In the genomic region with DNA sequence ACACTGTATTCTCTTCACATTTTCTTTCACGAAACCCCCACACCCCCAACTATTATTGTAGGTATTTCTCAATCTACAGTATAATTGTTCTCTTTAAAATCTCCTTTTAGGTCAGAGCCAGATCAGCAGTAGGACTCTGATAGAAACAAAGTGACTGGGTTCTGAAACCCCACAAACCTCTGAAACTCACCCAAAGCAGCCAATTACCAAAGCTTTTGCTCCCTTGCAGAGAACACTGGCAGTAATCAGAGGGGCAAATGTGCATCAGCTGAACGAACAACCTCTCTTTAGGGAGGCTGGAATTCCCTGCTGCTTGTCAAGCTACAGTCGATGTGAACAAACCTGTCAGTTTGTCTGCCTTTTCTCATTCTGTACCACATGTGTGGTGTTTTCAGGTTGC, we compare ENCODE assay signal across 1 cellular context.
TF ChIP-seq lines count a peak whose summit lies in the region.

No MANE protein-coding gene starts in this region.

TF ChIP-seq in H1, 55 proteins besides CTCF, POLR2A, EP300 and RAD21 (continued from another document):
- no peak for TF ChIP-seq SIN3A (conservative IDR thresholded peaks at IDR 0.05 in 1 of 2, IDR thresholded peaks at IDR 0.05 in 1 of 2; ENCODE audit: low read depth in 1 of 2, low read length in 2 of 2)
- no peak for TF ChIP-seq NANOG (IDR thresholded peaks at IDR 0.05; ENCODE audit: insufficient read depth, low read depth, low read length, poor library complexity, severe bottlenecking)
- TF ChIP-seq CBX5 (IDR thresholded peaks at IDR 0.05; ENCODE audit: low read depth, low read length), result no peak
